1 cellular context compared by ENCODE assay signal in the genomic region with DNA sequence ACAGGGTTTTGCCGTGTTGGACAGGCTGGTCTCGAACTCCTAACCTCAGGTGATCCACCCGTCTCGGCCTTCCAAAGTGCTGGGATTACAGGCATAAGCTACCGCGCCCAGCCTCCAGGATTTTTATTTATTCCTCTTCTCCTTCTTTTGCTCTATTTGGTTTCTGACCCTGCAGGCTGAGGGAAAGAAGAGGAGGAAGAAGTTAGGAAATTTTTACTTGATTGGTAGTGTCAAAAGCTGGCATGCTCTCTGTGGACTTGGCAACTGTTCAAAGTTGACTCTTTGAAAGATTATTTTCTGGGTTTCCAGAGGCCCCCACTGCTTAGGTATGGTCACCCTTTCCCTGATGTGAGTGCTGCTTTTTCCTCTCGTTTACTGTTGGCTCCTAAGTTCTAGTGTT.
TF ChIP-seq lines count a peak whose summit lies in the region.

No MANE protein-coding gene starts in this region.

TF ChIP-seq in HepG2, 621 proteins besides CTCF, POLR2A, EP300 and RAD21 (continued from another document):
- TF ChIP-seq, protein P1, sequence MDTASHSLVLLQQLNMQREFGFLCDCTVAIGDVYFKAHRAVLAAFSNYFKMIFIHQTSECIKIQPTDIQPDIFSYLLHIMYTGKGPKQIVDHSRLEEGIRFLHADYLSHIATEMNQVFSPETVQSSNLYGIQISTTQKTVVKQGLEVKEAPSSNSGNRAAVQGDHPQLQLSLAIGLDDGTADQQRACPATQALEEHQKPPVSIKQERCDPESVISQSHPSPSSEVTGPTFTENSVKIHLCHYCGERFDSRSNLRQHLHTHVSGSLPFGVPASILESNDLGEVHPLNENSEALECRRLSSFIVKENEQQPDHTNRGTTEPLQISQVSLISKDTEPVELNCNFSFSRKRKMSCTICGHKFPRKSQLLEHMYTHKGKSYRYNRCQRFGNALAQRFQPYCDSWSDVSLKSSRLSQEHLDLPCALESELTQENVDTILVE (CRISPR knock-in tag; IDR thresholded peaks at IDR 0.05), result no peak
- TF ChIP-seq ZNF282 (IDR thresholded peaks at IDR 0.05; ENCODE audit: partially characterized antibody) (no peak), IKZF4 (CRISPR knock-in tag; IDR thresholded peaks at IDR 0.05; ENCODE audit: borderline replicate concordance, low read depth, not compliant biosample characterization) (no peak), ZNF232 (CRISPR knock-in tag; IDR thresholded peaks at IDR 0.05; ENCODE audit: borderline replicate concordance) (no peak), ATF1 (CRISPR knock-in tag; IDR thresholded peaks at IDR 0.05) (no peak)
- TF ChIP-seq, protein P2, sequence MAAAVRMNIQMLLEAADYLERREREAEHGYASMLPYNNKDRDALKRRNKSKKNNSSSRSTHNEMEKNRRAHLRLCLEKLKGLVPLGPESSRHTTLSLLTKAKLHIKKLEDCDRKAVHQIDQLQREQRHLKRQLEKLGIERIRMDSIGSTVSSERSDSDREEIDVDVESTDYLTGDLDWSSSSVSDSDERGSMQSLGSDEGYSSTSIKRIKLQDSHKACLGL (CRISPR knock-in tag; IDR thresholded peaks at IDR 0.05), result no peak
